ENCODE assay signal across 25 cellular contexts in genomic region chr16:82684246-82684645, GRCh38. TPM values are rescaled to one million over a fixed set of nuclear protein-coding genes. Genes with fewer than 3 reads are reported as not detected.
DNase-seq lines count a peak whose midpoint lies in the region; TF ChIP-seq lines count a peak whose summit lies in the region.
"Had no signal": no experiment of that assay in that cellular context is flagged by ENCODE, and none has a peak within 500 bp of the region (broad histone marks: within the 10 kb centered on the region; RNA-seq: fewer than 3 reads in every experiment).

No MANE protein-coding gene starts in this region.

- DNase-seq in EL (peak; percentile 36), M059J (ENCODE audit: low read depth) (peak; percentile 44), brain microvascular endothelial cell (peak; percentile 24), mesenchymal stem cell (no peak), UCSD-AML1 (lab: John Stamatoyannopoulos, UW; ENCODE audit: unreplicated experiment) (no peak), H4 (ENCODE audit: low spot score) (no peak), mesendoderm (no peak)
- DNase-seq in activated CD4-positive, alpha-beta T cell treated with anti-CD3 and anti-CD28 coated beads, Interleukin-2, amount 50 U/mL, for 4 hours, result no peak
- DNase-seq: C1 segment of cervical spinal cord; Caco-2; CD8-positive, alpha-beta T cell; H7; NCI-H1092; NCI-H1417 treated with DMSO at 0.1 percent for 48 hours; NCI-H1694 treated with DMSO at 0.1 percent for 48 hours; NCI-H2081; NCI-H2171; NCI-H345; NCI-H524; NCI-H748 treated with DMSO at 0.1 percent for 48 hours; SHP77; T-cell had no signal

- H3K79me2 ChIP-seq in mesendoderm (ENCODE audit: control insufficient read depth, insufficient read depth, low read length), result no peaks in the 10 kb centered on the region

- no peak for TF ChIP-seq CTCF in brain microvascular endothelial cell (IDR thresholded peaks at IDR 0.05; ENCODE audit: low read depth, low read length, missing control alignments)

- H3K18ac ChIP-seq in mesenchymal stem cell (ENCODE audit: low read depth in 1 of 2, low read length in 2 of 2) (no peak overlapping the region), mesendoderm (ENCODE audit: low read length) (no peak overlapping the region)

- no peak overlapping the region for H3K56ac ChIP-seq in mesendoderm (ENCODE audit: low read length)

- no peak overlapping the region for H3K27ac ChIP-seq in brain microvascular endothelial cell
- H3K27ac ChIP-seq in mesenchymal stem cell (ENCODE audit: low read length, poor library complexity, severe bottlenecking), result peak overlapping the region; percentile 42
- no peak overlapping the region for H3K27ac ChIP-seq in mesendoderm (ENCODE audit: low read depth, low read length)
- H3K27ac ChIP-seq: KMS-11, RWPE1 had no signal

- H3K27me3 ChIP-seq in brain microvascular endothelial cell (replicated peaks) (no peaks in the 10 kb centered on the region), mesenchymal stem cell (ENCODE audit: control insufficient read depth in 1 of 2, insufficient read depth in 1 of 2, low read length in 2 of 2) (no peaks in the 10 kb centered on the region), mesendoderm (ENCODE audit: insufficient read depth, low read length, poor library complexity) (no peaks in the 10 kb centered on the region)

- no peak overlapping the region for H4K8ac ChIP-seq in mesenchymal stem cell (ENCODE audit: low read length)
- no peak overlapping the region for H4K8ac ChIP-seq in mesendoderm (ENCODE audit: low read depth, low read length)

- H3K4me3 ChIP-seq in brain microvascular endothelial cell (ENCODE audit: low read depth, low read length) (no peak overlapping the region), mesenchymal stem cell (ENCODE audit: insufficient read depth in 1 of 2, low read depth in 1 of 2, low read length in 2 of 2) (no peak overlapping the region), mesendoderm (ENCODE audit: low read length) (no peak overlapping the region)

- H2BK5ac ChIP-seq in mesenchymal stem cell (ENCODE audit: low read depth, low read length, poor library complexity, severe bottlenecking), result no peak overlapping the region
- H2BK5ac ChIP-seq in mesendoderm (ENCODE audit: low read length), result no peak overlapping the region

- H3K79me1 ChIP-seq in mesenchymal stem cell (replicated peaks; ENCODE audit: low read length, poor library complexity, severe bottlenecking) (peaks cover 26% of the 10 kb centered on the region), mesendoderm (ENCODE audit: low read length) (no peaks in the 10 kb centered on the region)

- H3K4ac ChIP-seq in mesenchymal stem cell (ENCODE audit: low read depth in 1 of 2, low read length in 2 of 2) (no peak overlapping the region), mesendoderm (ENCODE audit: low read depth, low read length) (no peak overlapping the region)

- H2BK12ac ChIP-seq in mesenchymal stem cell (ENCODE audit: low read length in 2 of 2), result no peak overlapping the region

- H3K4me1 ChIP-seq in mesenchymal stem cell (ENCODE audit: control insufficient read depth, insufficient read depth, low read depth, low read length) (peaks cover 11% of the 10 kb centered on the region), mesendoderm (ENCODE audit: control insufficient read depth, low read depth, low read length) (no peaks in the 10 kb centered on the region)
- H3K4me1 ChIP-seq: Caco-2 had no signal

- H3K9me3 ChIP-seq in mesenchymal stem cell (ENCODE audit: control insufficient read depth, low read length), result no peaks in the 10 kb centered on the region
- H3K9me3 ChIP-seq: Caco-2 had no signal

- H2BK15ac ChIP-seq in mesenchymal stem cell (ENCODE audit: low read depth, poor library complexity, severe bottlenecking), result no peak overlapping the region
- H2BK15ac ChIP-seq in mesendoderm (replicated peaks; ENCODE audit: low read depth), result no peak overlapping the region

- no peak overlapping the region for H3K4me2 ChIP-seq in mesenchymal stem cell (ENCODE audit: low read length, poor library complexity, severe bottlenecking)
- H3K4me2 ChIP-seq in mesendoderm (ENCODE audit: low read length), result no peak overlapping the region
- H3K4me2 ChIP-seq: KMS-11 had no signal

- H3K23ac ChIP-seq in mesenchymal stem cell (ENCODE audit: low read length in 2 of 2) (no peak overlapping the region), mesendoderm (ENCODE audit: low read length) (no peak overlapping the region)

- H2AFZ ChIP-seq in mesenchymal stem cell (ENCODE audit: low read depth, low read length), result no peak overlapping the region

- H3K9ac ChIP-seq in mesenchymal stem cell (ENCODE audit: low read length), result no peak overlapping the region
- H3K9ac ChIP-seq in mesendoderm (ENCODE audit: low read length), result no peak overlapping the region
- H3K9ac ChIP-seq: KMS-11 had no signal

- H2BK120ac ChIP-seq in mesenchymal stem cell (ENCODE audit: low read depth, low read length) (no peak overlapping the region), mesendoderm (ENCODE audit: low read depth, low read length) (no peak overlapping the region)

- no peak overlapping the region for H4K5ac ChIP-seq in mesendoderm (ENCODE audit: low read length)

- 86% methylated on average over 2 of the region's 3 CpGs for WGBS in mesenchymal stem cell
- no CpG with 5 or more reads among the region's 3 CpGs for WGBS in mesendoderm (ENCODE audit: extremely low coverage, insufficient coverage, low lambda C conversion rate)

- H2AK5ac ChIP-seq in mesenchymal stem cell (ENCODE audit: low read length, severe bottlenecking), result no peak overlapping the region
- no peak overlapping the region for H2AK5ac ChIP-seq in mesendoderm (ENCODE audit: low read length)

- H3K36me3 ChIP-seq in brain microvascular endothelial cell (replicated peaks) (no peaks in the 10 kb centered on the region), mesenchymal stem cell (ENCODE audit: control insufficient read depth in 1 of 2, insufficient read depth in 2 of 2, low read depth in 1 of 2, low read length in 2 of 2) (peaks cover 0 to 3% of the 10 kb centered on the region in 2 experiments), mesendoderm (ENCODE audit: control insufficient read depth, insufficient read depth, low read length) (no peaks in the 10 kb centered on the region)

- in situ Hi-C loops in brain microvascular endothelial cell (cut with HindIII; ENCODE audit: low pct_ligation_motif_present, low sequenced_read_pairs), result no loop called here

- no peak overlapping the region for H4K91ac ChIP-seq in mesenchymal stem cell (ENCODE audit: low read length)

- no peak overlapping the region for H3K14ac ChIP-seq in mesenchymal stem cell (ENCODE audit: low read length in 2 of 2)

RNA-seq across cellular contexts. Expression of gene CDH13, which starts 57.5 kb away (rescaled TPM):
- 51.0 and 61.5 TPM in 2 replicates for total RNA-seq in M059J (2014; rRNA removed; shearing (Covaris generic))
- polyA plus RNA-seq in mesenchymal stem cell (2013, experiment 1 of 2), result 107 TPM
- 102 TPM for polyA plus RNA-seq in mesenchymal stem cell (2013, experiment 2 of 2)
- total RNA-seq in H4 (2014; rRNA removed; shearing (Covaris generic)), result 0.51 TPM in 1 of 2 replicates, not detected in the other
- 0.44 TPM for polyA plus RNA-seq in mesendoderm (2013, experiment 1 of 2)
- polyA plus RNA-seq in mesendoderm (2013, experiment 2 of 2), result 0.84 TPM
- total RNA-seq: CD8-positive, alpha-beta T cell; SK-MEL-5; T-cell had no signal

Comparison
In these comparisons a context has a peak if more than half of its experiments do, and no peak if none do; other contexts are left out.
1. DNase-seq: peak in EL (single experiment), M059J (single experiment) and brain microvascular endothelial cell (single experiment); none in mesenchymal stem cell (single experiment), UCSD-AML1 (single experiment), H4 (single experiment), mesendoderm (single experiment) and activated CD4-positive, alpha-beta T cell treated with anti-CD3 and anti-CD28 coated beads, Interleukin-2, amount 50 U/mL, for 4 hours (0 of 2).
2. RNA of gene CDH13, which starts 57.5 kb away (total RNA-seq): 51.0 to 61.5 TPM in M059J; 0.51 TPM in H4; every median in the first group is over 10 times any median in the second.